Comparison of ENCODE assay signal across 15 cellular contexts in the genomic region with DNA sequence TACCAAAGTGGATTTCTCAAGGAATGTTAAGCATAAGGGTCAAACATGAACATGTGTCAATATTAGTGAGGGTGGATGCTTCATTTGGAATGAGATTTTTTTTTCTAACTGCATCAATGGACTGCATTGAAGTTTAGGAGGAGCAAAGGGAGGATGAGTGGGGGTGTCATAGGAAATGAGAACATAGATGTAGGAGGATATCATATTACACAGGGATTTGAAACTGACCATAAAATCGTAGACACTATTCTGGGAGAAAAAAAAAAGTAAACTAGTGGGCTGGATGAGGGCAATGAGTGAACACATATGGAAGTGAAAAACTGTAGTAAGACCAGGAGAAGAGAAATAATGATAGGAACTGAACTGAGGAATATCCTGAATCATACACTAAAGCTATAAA.
DNase-seq lines count a peak whose midpoint lies in the region; ATAC-seq, FAIRE-seq and TF ChIP-seq lines count a peak whose summit lies in the region.
"Had no signal": no experiment of that assay in that cellular context is flagged by ENCODE, and none has a peak within 500 bp of the region (broad histone marks: within the 10 kb centered on the region; RNA-seq: fewer than 3 reads in every experiment).

No MANE protein-coding gene starts in this region.

- POLR2A ChIA-PET in PC-3 (lab: Charles Lee; ENCODE audit: unreplicated experiment): no interaction called here
- POLR2A ChIA-PET in endothelial cell of umbilical vein (lab: Charles Lee): no interaction called here
- POLR2A ChIA-PET in activated CD4-positive, alpha-beta T cell treated with anti-CD3 and anti-CD28 coated beads, Interleukin-2, amount 10 ng/mL, durations not matched to agents 7 days and 5 days (lab: Charles Lee): no interaction called here
- POLR2A ChIA-PET in activated CD4-positive, alpha-beta memory T cell treated with anti-CD3 and anti-CD28 coated beads for 36 hours (lab: Charles Lee): no interaction called here

- ATAC-seq in PC-3 (peak; percentile 70), HG03469 (IDR thresholded peaks at IDR 0.05; ENCODE audit: unreplicated experiment) (no peak)
- ATAC-seq: left lobe of liver had no signal

- H3K4me2 ChIP-seq in PC-3 (ENCODE audit: low read length): peak overlapping the region; percentile 12; the same call in 1 of the 2 replicates
- no peak overlapping the region for H3K4me2 ChIP-seq in endothelial cell of umbilical vein (ENCODE audit: insufficient read depth, low read length)
- peak overlapping the region; percentile 2 for H3K4me2 ChIP-seq in smooth muscle cell

- peaks cover 4% of the 10 kb centered on the region for H3K36me3 Mint-ChIP-seq in activated CD4-positive, alpha-beta T cell treated with anti-CD3 and anti-CD28 coated beads, Interleukin-2, amount 10 ng/mL, durations not matched to agents 7 days and 5 days (ENCODE audit: low read depth)
- no peaks in the 10 kb centered on the region for H3K36me3 Mint-ChIP-seq in activated CD4-positive, alpha-beta memory T cell treated with anti-CD3 and anti-CD28 coated beads for 36 hours
- H3K36me3 Mint-ChIP-seq: activated naive CD8-positive, alpha-beta T cell treated with anti-CD3 and anti-CD28 coated beads for 36 hours; IgD-negative memory B cell had no signal

- H3K4me3 Mint-ChIP-seq in activated CD4-positive, alpha-beta T cell treated with anti-CD3 and anti-CD28 coated beads, Interleukin-2, amount 10 ng/mL, durations not matched to agents 7 days and 5 days: no peak overlapping the region
- no peak overlapping the region for H3K4me3 Mint-ChIP-seq in activated CD4-positive, alpha-beta memory T cell treated with anti-CD3 and anti-CD28 coated beads for 36 hours
- H3K4me3 Mint-ChIP-seq: activated naive CD8-positive, alpha-beta T cell treated with anti-CD3 and anti-CD28 coated beads for 36 hours; IgD-negative memory B cell had no signal

- H3K9me3 Mint-ChIP-seq in activated CD4-positive, alpha-beta T cell treated with anti-CD3 and anti-CD28 coated beads, Interleukin-2, amount 10 ng/mL, durations not matched to agents 7 days and 5 days: no peaks in the 10 kb centered on the region
- no peaks in the 10 kb centered on the region for H3K9me3 Mint-ChIP-seq in activated CD4-positive, alpha-beta memory T cell treated with anti-CD3 and anti-CD28 coated beads for 36 hours
- H3K9me3 Mint-ChIP-seq: activated naive CD8-positive, alpha-beta T cell treated with anti-CD3 and anti-CD28 coated beads for 36 hours had no signal

- no TSS peak for BruUV-seq in PC-3 (replicated peaks; lab: Mats Ljungman, UMichigan)
- no TSS peak for BruUV-seq in endothelial cell of umbilical vein (replicated peaks; lab: Mats Ljungman, UMichigan)

- FAIRE-seq in endothelial cell of umbilical vein (lab: Jason Lieb, UNC): no peak

- H3K9me1 ChIP-seq in endothelial cell of umbilical vein (replicated peaks; ENCODE audit: control insufficient read depth, extremely low read depth, insufficient read depth, low read length): no peaks in the 10 kb centered on the region

- H3K9me3 ChIP-seq in PC-3 (ENCODE audit: low read length) (no peaks in the 10 kb centered on the region), endothelial cell of umbilical vein (replicated peaks; ENCODE audit: control insufficient read depth, insufficient read depth, low read length) (no peaks in the 10 kb centered on the region), smooth muscle cell (replicated peaks; ENCODE audit: low read depth) (no peaks in the 10 kb centered on the region)
- H3K9me3 ChIP-seq: neutrophil, upper lobe of left lung had no signal

- CTCF ChIA-PET in PC-3 (lab: Charles Lee) (no interaction called here), endothelial cell of umbilical vein (lab: Charles Lee) (interaction anchor here (0.5 to 1.1 kb wide), 2 partner anchors 12 kb away, joined by 3 to 5 read pairs; no protein-coding TSS in a partner anchor)
- CTCF ChIA-PET in activated CD4-positive, alpha-beta T cell treated with anti-CD3 and anti-CD28 coated beads, Interleukin-2, amount 10 ng/mL, durations not matched to agents 7 days and 5 days (lab: Charles Lee): no interaction called here
- CTCF ChIA-PET in activated CD4-positive, alpha-beta memory T cell treated with anti-CD3 and anti-CD28 coated beads for 36 hours (lab: Charles Lee): no interaction called here

- no peak overlapping the region for H2AFZ ChIP-seq in PC-3 (ENCODE audit: low read length)
- peak overlapping the region; percentile 62 for H2AFZ ChIP-seq in endothelial cell of umbilical vein (ENCODE audit: low read depth, low read length)
- H2AFZ ChIP-seq in smooth muscle cell (ENCODE audit: low read depth): no peak overlapping the region

- dilution Hi-C loops in endothelial cell of umbilical vein (cut with MboI; ENCODE audit: extremely low pct_ligation_motif_present, low sequenced_read_pairs): no loop called here

- H3K4me1 Mint-ChIP-seq in activated CD4-positive, alpha-beta T cell treated with anti-CD3 and anti-CD28 coated beads, Interleukin-2, amount 10 ng/mL, durations not matched to agents 7 days and 5 days: peaks cover 12% of the 10 kb centered on the region
- peaks cover 4% of the 10 kb centered on the region for H3K4me1 Mint-ChIP-seq in activated CD4-positive, alpha-beta memory T cell treated with anti-CD3 and anti-CD28 coated beads for 36 hours (ENCODE audit: low read depth)
- H3K4me1 Mint-ChIP-seq: IgD-negative memory B cell had no signal

- H3K4me3 ChIP-seq in PC-3 (ENCODE audit: low read length): no peak overlapping the region
- H3K4me3 ChIP-seq in endothelial cell of umbilical vein (replicated peaks in 1 of 3; ENCODE audit: insufficient read depth in 1 of 3, low read depth in 1 of 3, low read length in 3 of 3): no peak overlapping the region
- no peak overlapping the region for H3K4me3 ChIP-seq in smooth muscle cell
- H3K4me3 ChIP-seq: upper lobe of left lung had no signal

- no peaks in the 10 kb centered on the region for H3K27me3 Mint-ChIP-seq in activated CD4-positive, alpha-beta T cell treated with anti-CD3 and anti-CD28 coated beads, Interleukin-2, amount 10 ng/mL, durations not matched to agents 7 days and 5 days
- H3K27me3 Mint-ChIP-seq in activated CD4-positive, alpha-beta memory T cell treated with anti-CD3 and anti-CD28 coated beads for 36 hours: no peaks in the 10 kb centered on the region
- H3K27me3 Mint-ChIP-seq: activated naive CD8-positive, alpha-beta T cell treated with anti-CD3 and anti-CD28 coated beads for 36 hours; IgD-negative memory B cell had no signal

- H3K4me1 ChIP-seq in PC-3 (ENCODE audit: insufficient read depth, low read length) (peaks cover 23% of the 10 kb centered on the region), endothelial cell of umbilical vein (ENCODE audit: control insufficient read depth, extremely low read depth, insufficient read depth, low read length) (no peaks in the 10 kb centered on the region), smooth muscle cell (ENCODE audit: low read depth) (peaks cover 12% of the 10 kb centered on the region)
- H3K4me1 ChIP-seq: upper lobe of left lung had no signal

- WGBS in smooth muscle cell (ENCODE audit: low lambda C conversion rate): 10% methylated on average over 1 of the region's 1 CpG

- H3K79me2 ChIP-seq in PC-3 (ENCODE audit: low read length) (no peaks in the 10 kb centered on the region), endothelial cell of umbilical vein (ENCODE audit: control insufficient read depth, insufficient read depth, low read length) (no peaks in the 10 kb centered on the region), smooth muscle cell (ENCODE audit: low read depth) (no peaks in the 10 kb centered on the region)

- no peaks in the 10 kb centered on the region for H3K36me3 ChIP-seq in PC-3 (ENCODE audit: low read depth, low read length)
- no peaks in the 10 kb centered on the region for H3K36me3 ChIP-seq in endothelial cell of umbilical vein (ENCODE audit: control insufficient read depth in 2 of 2, extremely low read depth in 1 of 2, insufficient read depth in 2 of 2, low read length in 2 of 2)
- H3K36me3 ChIP-seq in smooth muscle cell (ENCODE audit: low read depth): no peaks in the 10 kb centered on the region
- H3K36me3 ChIP-seq: neutrophil, upper lobe of left lung had no signal

- 0 out of 2 replicates have a peak overlapping the region, but pooled peaks have one; percentile 2 for H3K27ac ChIP-seq in PC-3 (ENCODE audit: low read length)
- H3K27ac ChIP-seq in endothelial cell of umbilical vein (ENCODE audit: insufficient read depth, low read depth, low read length): no peak overlapping the region
- H3K27ac ChIP-seq in smooth muscle cell (ENCODE audit: low read depth): no peak overlapping the region
- H3K27ac ChIP-seq: neutrophil, upper lobe of left lung had no signal

- no peak overlapping the region for H3K9ac ChIP-seq in PC-3 (ENCODE audit: low read length)
- no peak overlapping the region for H3K9ac ChIP-seq in endothelial cell of umbilical vein (replicated peaks; ENCODE audit: extremely low read depth, insufficient read depth, low read length)
- no peak overlapping the region for H3K9ac ChIP-seq in smooth muscle cell (ENCODE audit: low read depth)

- H3F3A ChIP-seq in PC-3 (ENCODE audit: low read length, unreplicated experiment) (no peaks in the 10 kb centered on the region), smooth muscle cell (ENCODE audit: low read depth) (no peaks in the 10 kb centered on the region)

- H3K27me3 ChIP-seq in PC-3 (ENCODE audit: low read length) (no peaks in the 10 kb centered on the region), endothelial cell of umbilical vein (ENCODE audit: control insufficient read depth in 2 of 2, insufficient read depth in 2 of 2, low read length in 2 of 2) (no peaks in the 10 kb centered on the region), smooth muscle cell (ENCODE audit: low read depth) (no peaks in the 10 kb centered on the region)
- H3K27me3 ChIP-seq: neutrophil, upper lobe of left lung had no signal

- no peaks in the 10 kb centered on the region for H3K9me2 ChIP-seq in PC-3 (replicated peaks; ENCODE audit: low read length)

- no peak for TF ChIP-seq CTCF in PC-3 (conservative IDR thresholded peaks at IDR 0.05; ENCODE audit: low read depth, low read length)
- no peak for TF ChIP-seq CTCF in endothelial cell of umbilical vein (IDR thresholded peaks at IDR 0.05; ENCODE audit: extremely low read depth in 1 of 2, insufficient read depth in 1 of 2, low read depth in 1 of 2, low read length in 2 of 2)
- TF ChIP-seq CTCF in smooth muscle cell (IDR thresholded peaks at IDR 0.05; ENCODE audit: borderline replicate concordance, insufficient read depth, poor library complexity, severe bottlenecking): no peak

- intact Hi-C loops in PC-3 (cut with micrococcal nuclease): no loop called here
- intact Hi-C loops in endothelial cell of umbilical vein (cut with micrococcal nuclease): no loop called here
- intact Hi-C loops in activated CD4-positive, alpha-beta memory T cell treated with anti-CD3 and anti-CD28 coated beads for 36 hours (cut with micrococcal nuclease): no loop called here

- TF ChIP-seq POLR2A in endothelial cell of umbilical vein (IDR thresholded peaks at IDR 0.05; ENCODE audit: low read depth, low read length): no peak

- H4K20me1 ChIP-seq in PC-3 (ENCODE audit: low read length) (no peaks in the 10 kb centered on the region), endothelial cell of umbilical vein (replicated peaks; ENCODE audit: control insufficient read depth, extremely low read depth, insufficient read depth, low read length) (no peaks in the 10 kb centered on the region), smooth muscle cell (ENCODE audit: low read depth) (no peaks in the 10 kb centered on the region)

- H3K27ac Mint-ChIP-seq in activated CD4-positive, alpha-beta T cell treated with anti-CD3 and anti-CD28 coated beads, Interleukin-2, amount 10 ng/mL, durations not matched to agents 7 days and 5 days: no peak overlapping the region
- H3K27ac Mint-ChIP-seq in activated CD4-positive, alpha-beta memory T cell treated with anti-CD3 and anti-CD28 coated beads for 36 hours: no peak overlapping the region
- H3K27ac Mint-ChIP-seq: activated naive CD8-positive, alpha-beta T cell treated with anti-CD3 and anti-CD28 coated beads for 36 hours; IgD-negative memory B cell had no signal

- DNase-seq in NCI-H2171 treated with DMSO at 0.1 percent for 48 hours (lab: John Stamatoyannopoulos, UW): peak; percentile 33
- DNase-seq in NCI-H2171 (lab: John Stamatoyannopoulos, UW): no peak
- DNase-seq in PC-3: peak; percentile 58
- DNase-seq in endothelial cell of umbilical vein (ENCODE audit: low read depth, low spot score): peak; percentile 21
- DNase-seq in smooth muscle cell (lab: John Stamatoyannopoulos, UW; ENCODE audit: unreplicated experiment): no peak
- DNase-seq in activated CD4-positive, alpha-beta T cell treated with anti-CD3 and anti-CD28 coated beads, Interleukin-2, amount 10 ng/mL, durations not matched to agents 7 days and 5 days: no peak
- no peak for DNase-seq in activated CD4-positive, alpha-beta memory T cell treated with anti-CD3 and anti-CD28 coated beads for 36 hours
- DNase-seq: activated naive CD8-positive, alpha-beta T cell treated with anti-CD3 and anti-CD28 coated beads for 36 hours; cortex of kidney; NCI-H2107; upper lobe of left lung had no signal

Comparison
In these comparisons a context has a peak if more than half of its experiments do, and no peak if none do; other contexts are left out.
1. DNase-seq: peak in NCI-H2171 treated with DMSO at 0.1 percent for 48 hours (single experiment), PC-3 (single experiment) and endothelial cell of umbilical vein (single experiment); none in NCI-H2171 (single experiment), smooth muscle cell (single experiment), activated CD4-positive, alpha-beta T cell treated with anti-CD3 and anti-CD28 coated beads, Interleukin-2, amount 10 ng/mL, durations not matched to agents 7 days and 5 days (single experiment) and activated CD4-positive, alpha-beta memory T cell treated with anti-CD3 and anti-CD28 coated beads for 36 hours (single experiment).